In genomic region chr4:5462896-5463295, GRCh38 we compare ENCODE assay signal across 31 cellular contexts.
"Had no signal": no experiment of that assay in that cellular context is flagged by ENCODE, and none has a peak within 500 bp of the region (broad histone marks: within the 10 kb centered on the region; RNA-seq: fewer than 3 reads in every experiment).

No MANE protein-coding gene starts in this region.

- H3K4me1 Mint-ChIP-seq: activated CD4-positive, alpha-beta T cell treated with anti-CD3 and anti-CD28 coated beads for 36 hours; activated CD4-positive, alpha-beta T cell treated with anti-CD3 and anti-CD28 coated beads, Interleukin-2, amount 10 ng/mL, durations not matched to agents 24 days and 14 days; activated CD8-positive, alpha-beta memory T cell treated with anti-CD3 and anti-CD28 coated beads, Interleukin-2, amount 10 ng/mL, durations not matched to agents 7 days and 5 days; activated naive CD4-positive, alpha-beta T cell treated with anti-CD3 and anti-CD28 coated beads, Interleukin-2, amount 50 U/mL, for 24 hours; activated naive CD8-positive, alpha-beta T cell treated with anti-CD3 and anti-CD28 coated beads for 36 hours; activated naive CD8-positive, alpha-beta T cell treated with anti-CD3 and anti-CD28 coated beads, Interleukin-2, amount 50 U/mL, for 24 hours had no signal

- H3K36me3 Mint-ChIP-seq: activated CD4-positive, alpha-beta memory T cell treated with anti-CD3 and anti-CD28 coated beads for 36 hours; activated CD8-positive, alpha-beta memory T cell treated with anti-CD3 and anti-CD28 coated beads, Interleukin-2, amount 10 ng/mL, durations not matched to agents 7 days and 5 days; activated naive CD4-positive, alpha-beta T cell treated with anti-CD3 and anti-CD28 coated beads, Interleukin-2, amount 50 U/mL, for 24 hours; activated naive CD8-positive, alpha-beta T cell treated with anti-CD3 and anti-CD28 coated beads for 36 hours had no signal

- FAIRE-seq: endometrium, endothelial cell of umbilical vein had no signal

- DNase-seq: activated CD4-positive, alpha-beta memory T cell treated with anti-CD3 and anti-CD28 coated beads for 36 hours; activated CD4-positive, alpha-beta T cell treated with anti-CD3 and anti-CD28 coated beads for 36 hours; activated CD4-positive, alpha-beta T cell treated with anti-CD3 and anti-CD28 coated beads, Interleukin-2, amount 10 ng/mL, durations not matched to agents 24 days and 14 days; activated CD4-positive, CD25-positive, alpha-beta regulatory T cell; activated CD4-positive, CD25-positive, alpha-beta regulatory T cell treated with anti-CD3 and anti-CD28 coated beads, Interleukin-2, amount 50 U/mL, for 72 hours; activated CD8-positive, alpha-beta memory T cell treated with anti-CD3 and anti-CD28 coated beads, Interleukin-2, amount 10 ng/mL, durations not matched to agents 7 days and 5 days; activated CD8-positive, alpha-beta memory T cell treated with anti-CD3 and anti-CD28 coated beads, Interleukin-2, amount 50 U/mL, for 4 hours; activated CD8-positive, alpha-beta T cell treated with anti-CD3 and anti-CD28 coated beads, Interleukin-2, amount 10 ng/mL, durations not matched to agents 7 days and 5 days; activated effector memory CD4-positive, alpha-beta T cell treated with anti-CD3 and anti-CD28 coated beads, Interleukin-2, amount 50 U/mL, for 16 hours; activated naive CD4-positive, alpha-beta T cell treated with anti-CD3 and anti-CD28 coated beads for 36 hours; activated naive CD8-positive, alpha-beta T cell treated with anti-CD3 and anti-CD28 coated beads for 36 hours; activated naive CD8-positive, alpha-beta T cell treated with anti-CD3 and anti-CD28 coated beads, Interleukin-2, amount 50 U/mL, for 24 hours; activated T-cell treated with anti-CD3 and anti-CD28 coated beads, Interleukin-2, amount 50 U/mL, for 1 hour; activated T-cell treated with anti-CD3 and anti-CD28 coated beads, Interleukin-2, amount 50 U/mL, for 48 hours; amygdala; aorta; body of pancreas; caudate nucleus; colonic mucosa; effector CD8-positive, alpha-beta T cell; esophagus squamous epithelium; foreskin melanocyte; T-helper 2 cell had no signal

- H3K27me3 Mint-ChIP-seq: activated CD4-positive, alpha-beta memory T cell treated with anti-CD3 and anti-CD28 coated beads for 36 hours; activated CD4-positive, alpha-beta T cell treated with anti-CD3 and anti-CD28 coated beads for 36 hours; activated CD4-positive, alpha-beta T cell treated with anti-CD3 and anti-CD28 coated beads, Interleukin-2, amount 10 ng/mL, durations not matched to agents 24 days and 14 days; activated CD8-positive, alpha-beta memory T cell treated with anti-CD3 and anti-CD28 coated beads, Interleukin-2, amount 10 ng/mL, durations not matched to agents 7 days and 5 days; activated naive CD4-positive, alpha-beta T cell treated with anti-CD3 and anti-CD28 coated beads, Interleukin-2, amount 50 U/mL, for 24 hours; activated naive CD8-positive, alpha-beta T cell treated with anti-CD3 and anti-CD28 coated beads for 36 hours; activated naive CD8-positive, alpha-beta T cell treated with anti-CD3 and anti-CD28 coated beads, Interleukin-2, amount 50 U/mL, for 24 hours had no signal

- H3K36me3 ChIP-seq: adrenal gland, colonic mucosa, esophagus squamous epithelium, gastroesophageal sphincter had no signal

- H3K27ac ChIP-seq: adrenal gland, body of pancreas, colonic mucosa, epithelial cell of prostate, esophagus squamous epithelium, gastroesophageal sphincter had no signal

- H3K9me3 Mint-ChIP-seq: activated CD4-positive, alpha-beta memory T cell treated with anti-CD3 and anti-CD28 coated beads for 36 hours; activated CD4-positive, alpha-beta T cell treated with anti-CD3 and anti-CD28 coated beads, Interleukin-2, amount 10 ng/mL, durations not matched to agents 24 days and 14 days; activated naive CD4-positive, alpha-beta T cell treated with anti-CD3 and anti-CD28 coated beads for 36 hours; activated naive CD4-positive, alpha-beta T cell treated with anti-CD3 and anti-CD28 coated beads, Interleukin-2, amount 50 U/mL, for 24 hours; activated naive CD8-positive, alpha-beta T cell treated with anti-CD3 and anti-CD28 coated beads for 36 hours; activated naive CD8-positive, alpha-beta T cell treated with anti-CD3 and anti-CD28 coated beads, Interleukin-2, amount 50 U/mL, for 24 hours; activated T-helper 1 cell treated with anti-CD3 and anti-CD28 coated beads, Interleukin-12 subunit alpha, Interleukin-12 subunit beta, Interleukin-2, Interleukin-4 antibody, amounts not matched to agents 30 ng/mL and 10 ng/mL and 1 ng/mL, durations not matched to agents 14 hours and 24 hours and 36 hours; activated T-helper 2 cell treated with anti-CD3 and anti-CD28 coated beads, Interferon-gamma antibody, Interleukin-2, Interleukin-4, amounts not matched to agents 10 μg/mL and 5 μg/mL and 100 μg/mL, durations not matched to agents 14 hours and 24 hours and 36 hours had no signal

- H3K4me1 ChIP-seq: adrenal gland, body of pancreas, colonic mucosa, esophagus squamous epithelium, gastroesophageal sphincter had no signal

- H3K4me3 Mint-ChIP-seq: activated CD4-positive, alpha-beta memory T cell treated with anti-CD3 and anti-CD28 coated beads for 36 hours; activated CD4-positive, alpha-beta T cell treated with anti-CD3 and anti-CD28 coated beads for 36 hours; activated CD4-positive, alpha-beta T cell treated with anti-CD3 and anti-CD28 coated beads, Interleukin-2, amount 10 ng/mL, durations not matched to agents 24 days and 14 days; activated CD8-positive, alpha-beta memory T cell treated with anti-CD3 and anti-CD28 coated beads, Interleukin-2, amount 10 ng/mL, durations not matched to agents 7 days and 5 days; activated CD8-positive, alpha-beta T cell treated with anti-CD3 and anti-CD28 coated beads, Interleukin-2, amount 10 ng/mL, durations not matched to agents 7 days and 5 days; activated naive CD4-positive, alpha-beta T cell treated with anti-CD3 and anti-CD28 coated beads for 36 hours; activated naive CD4-positive, alpha-beta T cell treated with anti-CD3 and anti-CD28 coated beads, Interleukin-2, amount 50 U/mL, for 24 hours; activated naive CD8-positive, alpha-beta T cell treated with anti-CD3 and anti-CD28 coated beads for 36 hours; activated naive CD8-positive, alpha-beta T cell treated with anti-CD3 and anti-CD28 coated beads, Interleukin-2, amount 50 U/mL, for 24 hours; activated T-helper 1 cell treated with anti-CD3 and anti-CD28 coated beads, Interleukin-12 subunit alpha, Interleukin-12 subunit beta, Interleukin-2, Interleukin-4 antibody, amounts not matched to agents 30 ng/mL and 10 ng/mL and 1 ng/mL, durations not matched to agents 14 hours and 24 hours and 36 hours had no signal

- H3K4me3 ChIP-seq: adrenal gland, body of pancreas, colonic mucosa, esophagus squamous epithelium, gastroesophageal sphincter had no signal

- H3K27me3 ChIP-seq: adrenal gland, body of pancreas, colonic mucosa, esophagus squamous epithelium, gastroesophageal sphincter had no signal

- H3K27ac Mint-ChIP-seq: activated CD4-positive, alpha-beta memory T cell treated with anti-CD3 and anti-CD28 coated beads for 36 hours; activated CD4-positive, alpha-beta T cell treated with anti-CD3 and anti-CD28 coated beads for 36 hours; activated CD4-positive, alpha-beta T cell treated with anti-CD3 and anti-CD28 coated beads, Interleukin-2, amount 10 ng/mL, durations not matched to agents 24 days and 14 days; activated CD8-positive, alpha-beta memory T cell treated with anti-CD3 and anti-CD28 coated beads, Interleukin-2, amount 10 ng/mL, durations not matched to agents 7 days and 5 days; activated CD8-positive, alpha-beta T cell treated with anti-CD3 and anti-CD28 coated beads, Interleukin-2, amount 10 ng/mL, durations not matched to agents 7 days and 5 days; activated naive CD4-positive, alpha-beta T cell treated with anti-CD3 and anti-CD28 coated beads for 36 hours; activated naive CD4-positive, alpha-beta T cell treated with anti-CD3 and anti-CD28 coated beads, Interleukin-2, amount 50 U/mL, for 24 hours; activated naive CD8-positive, alpha-beta T cell treated with anti-CD3 and anti-CD28 coated beads for 36 hours; activated naive CD8-positive, alpha-beta T cell treated with anti-CD3 and anti-CD28 coated beads, Interleukin-2, amount 50 U/mL, for 24 hours; activated T-helper 1 cell treated with anti-CD3 and anti-CD28 coated beads, Interleukin-12 subunit alpha, Interleukin-12 subunit beta, Interleukin-2, Interleukin-4 antibody, amounts not matched to agents 30 ng/mL and 10 ng/mL and 1 ng/mL, durations not matched to agents 14 hours and 24 hours and 36 hours; activated T-helper 2 cell treated with anti-CD3 and anti-CD28 coated beads, Interferon-gamma antibody, Interleukin-2, Interleukin-4, amounts not matched to agents 10 μg/mL and 5 μg/mL and 100 μg/mL, durations not matched to agents 14 hours and 24 hours and 36 hours had no signal

- ATAC-seq: activated CD4-positive, alpha-beta T cell treated with anti-CD3 and anti-CD28 coated beads for 36 hours; activated CD8-positive, alpha-beta memory T cell treated with anti-CD3 and anti-CD28 coated beads, Interleukin-2, amount 10 ng/mL, durations not matched to agents 7 days and 5 days; activated CD8-positive, alpha-beta T cell treated with anti-CD3 and anti-CD28 coated beads, Interleukin-2, amount 10 ng/mL, durations not matched to agents 7 days and 5 days; activated naive CD8-positive, alpha-beta T cell treated with anti-CD3 and anti-CD28 coated beads, Interleukin-2, amount 50 U/mL, for 24 hours; body of pancreas had no signal

- H3K9me3 ChIP-seq: adrenal gland, body of pancreas, colonic mucosa, esophagus squamous epithelium, gastroesophageal sphincter had no signal
